Comparison of ENCODE assay signal across 8 cellular contexts in genomic region chr4:67575232-67575888, GRCh38.
A peak's percentile ranks its signal among the peaks of the same experiment; 100 is the strongest.
DNase-seq lines count a peak whose midpoint lies in the region; ATAC-seq lines count a peak whose summit lies in the region.

No MANE protein-coding gene starts in this region.

- peaks cover 52% of the 10 kb centered on the region for H3K4me1 Mint-ChIP-seq in T-helper 2 cell treated with Interferon-gamma antibody and Interleukin-4, amounts not matched to agents 5 μg/mL and 100 μg/mL, for 36 hours (ENCODE audit: low read depth)

- H3K36me3 Mint-ChIP-seq in T-helper 2 cell treated with Interferon-gamma antibody and Interleukin-4, amounts not matched to agents 5 μg/mL and 100 μg/mL, for 36 hours (ENCODE audit: low read depth): peaks cover 62% of the 10 kb centered on the region

- peak overlapping the region; percentile 82 for H3K27ac Mint-ChIP-seq in T-helper 2 cell treated with Interferon-gamma antibody and Interleukin-4, amounts not matched to agents 5 μg/mL and 100 μg/mL, for 36 hours

- ATAC-seq in GM18498 (IDR thresholded peaks at IDR 0.05; ENCODE audit: unreplicated experiment) (peak; percentile 89), GM21723 (IDR thresholded peaks at IDR 0.05; ENCODE audit: unreplicated experiment) (peak; percentile 92)
- peak; percentile 54 for ATAC-seq in stimulated activated naive CD8-positive, alpha-beta T cell treated with anti-CD3 and anti-CD28 coated beads, Interleukin-15, Interleukin-2, amounts not matched to agents 100 U/mL and 50 U/mL, for 24 hours

- DNase-seq in KG1 (lab: John Stamatoyannopoulos, UW) (peak; percentile 58), islet precursor cell (no peak), foreskin melanocyte (no peak)
- DNase-seq in T-helper 2 cell treated with Interferon-gamma antibody and Interleukin-4, amounts not matched to agents 5 μg/mL and 100 μg/mL, for 36 hours (ENCODE audit: low spot score): no peak
- DNase-seq in stimulated activated naive CD8-positive, alpha-beta T cell treated with anti-CD3 and anti-CD28 coated beads, Interleukin-15, Interleukin-2, amounts not matched to agents 100 U/mL and 50 U/mL, for 24 hours: no peak
- no peak for DNase-seq in stimulated activated CD8-positive, alpha-beta memory T cell treated with anti-CD3 and anti-CD28 coated beads, Interleukin-4, amount 100 ng/mL, for 48 hours

- H3K9me3 Mint-ChIP-seq in T-helper 2 cell treated with Interferon-gamma antibody and Interleukin-4, amounts not matched to agents 5 μg/mL and 100 μg/mL, for 36 hours: no peaks in the 10 kb centered on the region

- H3K4me3 Mint-ChIP-seq in T-helper 2 cell treated with Interferon-gamma antibody and Interleukin-4, amounts not matched to agents 5 μg/mL and 100 μg/mL, for 36 hours: peak overlapping the region; percentile 66

- no peaks in the 10 kb centered on the region for H3K27me3 Mint-ChIP-seq in T-helper 2 cell treated with Interferon-gamma antibody and Interleukin-4, amounts not matched to agents 5 μg/mL and 100 μg/mL, for 36 hours (ENCODE audit: low read depth)
